Comparison of ENCODE assay signal across 8 cellular contexts in genomic region chr10:122342293-122343134, GRCh38. TPM values are rescaled to one million over a fixed set of nuclear protein-coding genes. Genes with fewer than 3 reads are reported as not detected.
DNase-seq lines count a peak whose midpoint lies in the region; TF ChIP-seq lines count a peak whose summit lies in the region.

No MANE protein-coding gene starts in this region.

- H3K4me1 ChIP-seq in BLaER1 (peaks cover 43% of the 10 kb centered on the region), ascending aorta (no peaks in the 10 kb centered on the region)

- H3K9ac ChIP-seq in BLaER1, result no peak overlapping the region

- H3K4me2 ChIP-seq in BLaER1, result peak overlapping the region; percentile 65; the same call in 1 of the 2 replicates

- H4K20me1 ChIP-seq in BLaER1, result no peaks in the 10 kb centered on the region

- no peaks in the 10 kb centered on the region for H3K27me3 ChIP-seq in BLaER1
- no peaks in the 10 kb centered on the region for H3K27me3 ChIP-seq in ascending aorta

- intact Hi-C loops in ascending aorta (cut with DNase I), result loop anchor here (2.0 kb wide), 3 partner anchors 44 to 222 kb away; no protein-coding TSS in a partner anchor

- H3K4me3 ChIP-seq in BLaER1 (no peak overlapping the region), ascending aorta (no peak overlapping the region)

- peak; percentile 60 to 82 (median 69) for TF ChIP-seq CTCF in ascending aorta (IDR thresholded peaks at IDR 0.05)

- H3K27ac ChIP-seq in BLaER1 (no peak overlapping the region), ascending aorta (no peak overlapping the region)

- H3K36me3 ChIP-seq in BLaER1, result no peaks in the 10 kb centered on the region
- H3K36me3 ChIP-seq in ascending aorta, result no peaks in the 10 kb centered on the region

- H3K9me3 ChIP-seq in BLaER1 (peaks cover 8% of the 10 kb centered on the region; the same call in 1 of the 2 replicates), ascending aorta (no peaks in the 10 kb centered on the region)

- DNase-seq in HCEC 1CT, result peak; percentile 55
- peak in 4 of 5 donors; percentile 5 to 62 (median 42) for DNase-seq in T-helper 1 cell
- no peak for DNase-seq in ascending aorta (ENCODE audit: low spot score in 2 of 2)
- DNase-seq in hippocampal formation (lab: John Stamatoyannopoulos, UW), result peak; percentile 55 to 70
- peak; percentile 25 for DNase-seq in stimulated activated CD4-positive, alpha-beta T cell treated with anti-CD3 and anti-CD28 coated beads, Interleukin-12 subunit alpha, Interleukin-12 subunit beta, amount 100 ng/mL, for 4 hours
- no peak for DNase-seq in NCI-H1930 (lab: John Stamatoyannopoulos, UW)
- no peak for DNase-seq in NCI-H1048 (lab: John Stamatoyannopoulos, UW)

RNA-seq across cellular contexts. Expression of gene PLEKHA1, which starts 32.0 kb away (rescaled TPM):
- total RNA-seq in ascending aorta, result 128 TPM

Comparison
In these comparisons a context has a peak if more than half of its experiments do, and no peak if none do; other contexts are left out.
1. DNase-seq: peak in HCEC 1CT (single experiment), T-helper 1 cell (4 of 5), hippocampal formation (2 of 2) and stimulated activated CD4-positive, alpha-beta T cell treated with anti-CD3 and anti-CD28 coated beads, Interleukin-12 subunit alpha, Interleukin-12 subunit beta, amount 100 ng/mL, for 4 hours (single experiment); none in ascending aorta (0 of 2), NCI-H1930 (0 of 2) and NCI-H1048 (single experiment).